26 cellular contexts compared by ENCODE assay signal in genomic region chr14:101318271-101318670, GRCh38.
"Had no signal": no experiment of that assay in that cellular context is flagged by ENCODE, and none has a peak within 500 bp of the region (broad histone marks: within the 10 kb centered on the region; RNA-seq: fewer than 3 reads in every experiment).

No MANE protein-coding gene starts in this region.

- H3K4me3 ChIP-seq: cardiac muscle cell, MG63, Peyer's patch had no signal

- H3K4me1 Mint-ChIP-seq: activated CD4-positive, alpha-beta T cell treated with anti-CD3 and anti-CD28 coated beads, Interleukin-2, amount 10 ng/mL, durations not matched to agents 7 days and 5 days; T-helper 17 cell had no signal

- H3K4me1 ChIP-seq: Peyer's patch had no signal

- H3K27ac ChIP-seq: brain microvascular endothelial cell, cardiac muscle cell, Peyer's patch, RWPE1 had no signal

- H3K27me3 ChIP-seq: brain microvascular endothelial cell, cardiac muscle cell, MG63, Peyer's patch had no signal

- ATAC-seq: activated naive CD4-positive, alpha-beta T cell treated with anti-CD3 and anti-CD28 coated beads, Interleukin-2, amount 50 U/mL, for 72 hours; activated T-cell treated with anti-CD3 and anti-CD28 coated beads, Interleukin-2, amount 50 U/mL, for 4 hours; T-helper 17 cell had no signal

- H3K4me3 Mint-ChIP-seq: activated CD4-positive, alpha-beta memory T cell treated with anti-CD3 and anti-CD28 coated beads for 36 hours; activated CD4-positive, alpha-beta T cell treated with anti-CD3 and anti-CD28 coated beads, Interleukin-2, amount 10 ng/mL, durations not matched to agents 7 days and 5 days; activated T-cell treated with anti-CD3 and anti-CD28 coated beads, Interleukin-2, amount 50 U/mL, for 4 hours; T-helper 17 cell had no signal

- H3K9me3 ChIP-seq: MG63 had no signal

- H3K36me3 ChIP-seq: brain microvascular endothelial cell, cardiac muscle cell, MG63, Peyer's patch had no signal

- DNase-seq: activated CD4-positive, alpha-beta memory T cell treated with anti-CD3 and anti-CD28 coated beads for 36 hours; activated CD4-positive, alpha-beta T cell treated with anti-CD3 and anti-CD28 coated beads, Interleukin-2, amount 10 ng/mL, durations not matched to agents 7 days and 5 days; activated CD4-positive, CD25-positive, alpha-beta regulatory T cell; activated CD8-positive, alpha-beta memory T cell treated with anti-CD3 and anti-CD28 coated beads for 24 hours; activated effector memory CD4-positive, alpha-beta T cell treated with anti-CD3 and anti-CD28 coated beads, Interleukin-2, amount 50 U/mL, for 16 hours; activated naive CD4-positive, alpha-beta T cell treated with Interleukin-2 at 50 U/mL for 16 hours; activated T-cell treated with anti-CD3 and anti-CD28 coated beads, Interleukin-2, amount 50 U/mL, for 4 hours; brain microvascular endothelial cell; MG63; MV-4-11; NCI-H1092 treated with DMSO at 0.1 percent for 48 hours; NCI-H1417 treated with DMSO at 0.1 percent for 48 hours; NCI-H1694; NCI-H2029; NCI-H2107; NCI-H2171 treated with DMSO at 0.1 percent for 48 hours; NCI-H226; NCI-H526; NK-92 treated with Interleukin-12 subunit alpha and Interleukin-12 subunit beta, amount 100 ng/mL, for 24 hours; Peyer's patch; Right ventricle myocardium superior; T-helper 17 cell; T-helper 9 cell had no signal

- H3K27ac Mint-ChIP-seq: activated CD4-positive, alpha-beta memory T cell treated with anti-CD3 and anti-CD28 coated beads for 36 hours; activated CD4-positive, alpha-beta T cell treated with anti-CD3 and anti-CD28 coated beads, Interleukin-2, amount 10 ng/mL, durations not matched to agents 7 days and 5 days; activated naive CD4-positive, alpha-beta T cell treated with anti-CD3 and anti-CD28 coated beads, Interleukin-2, amount 50 U/mL, for 72 hours; T-helper 17 cell had no signal
